Comparison of ENCODE assay signal across 25 cellular contexts in genomic region chr3:73473578-73474448, GRCh38.
DNase-seq lines count a peak whose midpoint lies in the region; ATAC-seq and TF ChIP-seq lines count a peak whose summit lies in the region.
"Had no signal": no experiment of that assay in that cellular context is flagged by ENCODE, and none has a peak within 500 bp of the region (broad histone marks: within the 10 kb centered on the region; RNA-seq: fewer than 3 reads in every experiment).

No MANE protein-coding gene starts in this region.

- peaks cover 3% of the 10 kb centered on the region for H3K4me1 ChIP-seq in right cardiac atrium (ENCODE audit: control insufficient read depth, insufficient read depth, low read length)
- H3K4me1 ChIP-seq in right atrium auricular region, result peaks cover 0 to 15% of the 10 kb centered on the region in 2 donors
- peaks cover 0 to 71% (median 10%) of the 10 kb centered on the region in 3 donors for H3K4me1 ChIP-seq in gastroesophageal sphincter
- no peaks in the 10 kb centered on the region for H3K4me1 ChIP-seq in thyroid gland

- peaks cover 5% of the 10 kb centered on the region for H3K9me3 Mint-ChIP-seq in progenitor cell of endocrine pancreas (ENCODE audit: low read depth)

- TF ChIP-seq POLR2A in gastroesophageal sphincter (IDR thresholded peaks at IDR 0.05), result no peak
- TF ChIP-seq POLR2A in thyroid gland (IDR thresholded peaks at IDR 0.05), result no peak

- no peak overlapping the region for H3K4me3 ChIP-seq in right cardiac atrium (ENCODE audit: low read length)
- no peak overlapping the region for H3K4me3 ChIP-seq in right atrium auricular region
- H3K4me3 ChIP-seq in gastroesophageal sphincter, result no peak overlapping the region
- H3K4me3 ChIP-seq in thyroid gland (replicated peaks in 1 of 3), result no peak overlapping the region
- H3K4me3 ChIP-seq: PC-9, SK-N-MC had no signal

- H3K4me1 Mint-ChIP-seq in progenitor cell of endocrine pancreas (ENCODE audit: low read depth), result peaks cover 34% of the 10 kb centered on the region
- H3K4me1 Mint-ChIP-seq: CD8-positive, alpha-beta memory T cell had no signal

- DNase-seq in DMS 273 (lab: John Stamatoyannopoulos, UW; ENCODE audit: unreplicated experiment), result peak; percentile 2
- DNase-seq in DMS 273 treated with DMSO at 0.1 percent for 48 hours (lab: John Stamatoyannopoulos, UW), result no peak
- DNase-seq in right cardiac atrium, result no peak
- DNase-seq in right atrium auricular region (ENCODE audit: low spot score), result no peak
- no peak for DNase-seq in progenitor cell of endocrine pancreas (ENCODE audit: low spot score, unreplicated experiment)
- DNase-seq in left lobe of liver (ENCODE audit: low spot score), result no peak
- no peak for DNase-seq in thyroid gland
- DNase-seq: ACHN; C1 segment of cervical spinal cord; CD8-positive, alpha-beta memory T cell; DMS79 treated with DMSO at 0.1 percent for 48 hours; H7; HFFc6; Karpas-422; MV-4-11; NCI-H1105 treated with DMSO at 0.1 percent for 48 hours; NCI-H187 treated with DMSO at 0.1 percent for 48 hours; NCI-H2107; NCI-H510A treated with DMSO at 0.1 percent for 48 hours; PC-9; RPMI8226; SHP77 treated with DMSO at 0.1 percent for 48 hours had no signal

- H3K36me3 Mint-ChIP-seq in progenitor cell of endocrine pancreas (ENCODE audit: insufficient read depth), result peaks cover 3% of the 10 kb centered on the region
- H3K36me3 Mint-ChIP-seq: CD8-positive, alpha-beta memory T cell had no signal

- intact Hi-C loops in right cardiac atrium (cut with DNase I) (no loop called here), thyroid gland (cut with DNase I) (no loop called here)

- no peak for TF ChIP-seq EP300 in gastroesophageal sphincter (IDR thresholded peaks at IDR 0.05)

- ATAC-seq in right cardiac atrium (peak; percentile 32 to 34), gastroesophageal sphincter (peak; percentile 31), left lobe of liver (no peak)

- no peak overlapping the region for H3K4me3 Mint-ChIP-seq in progenitor cell of endocrine pancreas (ENCODE audit: low read depth)
- H3K4me3 Mint-ChIP-seq: CD8-positive, alpha-beta memory T cell; HFFc6 had no signal

- H3K27me3 ChIP-seq in right cardiac atrium (ENCODE audit: control insufficient read depth, insufficient read depth) (no peaks in the 10 kb centered on the region), right atrium auricular region (no peaks in the 10 kb centered on the region), gastroesophageal sphincter (no peaks in the 10 kb centered on the region), thyroid gland (no peaks in the 10 kb centered on the region)

- TF ChIP-seq CTCF in right atrium auricular region (IDR thresholded peaks at IDR 0.05), result no peak
- no peak for TF ChIP-seq CTCF in gastroesophageal sphincter (IDR thresholded peaks at IDR 0.05)
- TF ChIP-seq CTCF in progenitor cell of endocrine pancreas (IDR thresholded peaks at IDR 0.05; ENCODE audit: unreplicated experiment), result no peak
- TF ChIP-seq CTCF in thyroid gland (IDR thresholded peaks at IDR 0.05), result no peak

- H3K27ac ChIP-seq in right cardiac atrium (ENCODE audit: low read length), result no peak overlapping the region
- H3K27ac ChIP-seq in right atrium auricular region, result no peak overlapping the region
- H3K27ac ChIP-seq in gastroesophageal sphincter, result no peak overlapping the region
- no peak overlapping the region for H3K27ac ChIP-seq in thyroid gland
- H3K27ac ChIP-seq: 22Rv1, PC-9, SK-N-MC had no signal

- H3K27me3 Mint-ChIP-seq in progenitor cell of endocrine pancreas, result no peaks in the 10 kb centered on the region
- H3K27me3 Mint-ChIP-seq: CD8-positive, alpha-beta memory T cell had no signal

- no peaks in the 10 kb centered on the region for H3K9me3 ChIP-seq in right cardiac atrium (ENCODE audit: control insufficient read depth, low read length)
- H3K9me3 ChIP-seq in right atrium auricular region, result no peaks in the 10 kb centered on the region
- no peaks in the 10 kb centered on the region for H3K9me3 ChIP-seq in gastroesophageal sphincter
- H3K9me3 ChIP-seq in thyroid gland, result no peaks in the 10 kb centered on the region

- H3K36me3 ChIP-seq in right atrium auricular region, result no peaks in the 10 kb centered on the region
- H3K36me3 ChIP-seq in gastroesophageal sphincter, result no peaks in the 10 kb centered on the region
- no peaks in the 10 kb centered on the region for H3K36me3 ChIP-seq in thyroid gland

- 67% methylated on average over 7 of the region's 7 CpGs for WGBS in right cardiac atrium
- WGBS in gastroesophageal sphincter (ENCODE audit: low coverage in 1 of 2), 2 donors, result 51% methylated on average over 5 to 6 of the region's 7 CpGs
- 73 to 81% methylated on average over 7 of the region's 7 CpGs for WGBS in thyroid gland, 2 donors

- peak overlapping the region; percentile 4 for H3K27ac Mint-ChIP-seq in progenitor cell of endocrine pancreas
- H3K27ac Mint-ChIP-seq: HFFc6 had no signal
